Comparison of ENCODE assay signal across 8 cellular contexts in genomic region chr1:151386002-151386401, GRCh38. TPM values are rescaled to one million over a fixed set of nuclear protein-coding genes. Genes with fewer than 3 reads are reported as not detected.
"Had no signal": no experiment of that assay in that cellular context is flagged by ENCODE, and none has a peak within 500 bp of the region (broad histone marks: within the 10 kb centered on the region; RNA-seq: fewer than 3 reads in every experiment).

No MANE protein-coding gene starts in this region.

- H2AFZ ChIP-seq: GM23338 had no signal

- H3K36me3 Mint-ChIP-seq: IgD-negative memory B cell had no signal

- DNase-seq: H9, HCEC 1CT, KBM-7 had no signal

- H3K27me3 Mint-ChIP-seq: IgD-negative memory B cell had no signal

- H3K27ac Mint-ChIP-seq: GM23338, H9, IgD-negative memory B cell had no signal

- H3K9me3 Mint-ChIP-seq: IgD-negative memory B cell had no signal

- H3K4me3 Mint-ChIP-seq: GM23338, H9, IgD-negative memory B cell had no signal

- H3K4me3 ChIP-seq: GM23338 had no signal

- H3K4me1 Mint-ChIP-seq: GM23338, H9, IgD-negative memory B cell had no signal

- H3K27ac ChIP-seq: HL-60 had no signal

- ATAC-seq: GM23338, HepG2 had no signal

- H3K4me2 ChIP-seq: GM23338 had no signal

RNA-seq across cellular contexts. Expression of gene SELENBP1, which starts 13.5 kb away (rescaled TPM):
- total RNA-seq: HT1080 had no signal
- polyA plus RNA-seq: IgD-negative memory B cell had no signal
